17 cellular contexts compared by ENCODE assay signal in genomic region chr10:77371848-77372247, GRCh38.
"Had no signal": no experiment of that assay in that cellular context is flagged by ENCODE, and none has a peak within 500 bp of the region (broad histone marks: within the 10 kb centered on the region; RNA-seq: fewer than 3 reads in every experiment).

No MANE protein-coding gene starts in this region.

- H3K4me3 Mint-ChIP-seq: nephron; stimulated activated naive CD8-positive, alpha-beta T cell treated with anti-CD3 and anti-CD28 coated beads, Interleukin-15, Interleukin-2, amounts not matched to agents 100 ng/mL and 50 ng/mL, for 24 hours; T-helper 17 cell had no signal

- H3K27ac ChIP-seq: dorsolateral prefrontal cortex, esophagus squamous epithelium, left ventricle myocardium inferior, upper lobe of left lung had no signal

- DNase-seq: activated CD4-positive, alpha-beta T cell treated with anti-CD3 and anti-CD28 coated beads, Interleukin-2, amount 50 U/mL, for 1 hour; activated T-cell treated with anti-CD3 and anti-CD28 coated beads, Interleukin-2, amount 50 U/mL, for 1 hour; amygdala; dorsolateral prefrontal cortex; esophagus squamous epithelium; foreskin fibroblast; head of caudate nucleus; left ventricle myocardium inferior; mesenchymal stem cell; retina; stimulated activated CD4-positive, alpha-beta T cell treated with anti-CD3 and anti-CD28 coated beads, Interleukin-4, amount 100 ng/mL, for 1 hour; stimulated activated CD8-positive, alpha-beta memory T cell treated with anti-CD3 and anti-CD28 coated beads, Interleukin-4, amount 100 ng/mL, for 48 hours; T-helper 17 cell; upper lobe of left lung had no signal

- H3K27ac Mint-ChIP-seq: activated naive CD4-positive, alpha-beta T cell treated with anti-CD3 and anti-CD28 coated beads, Interleukin-2, amount 50 U/mL, for 72 hours; stimulated activated naive CD8-positive, alpha-beta T cell treated with anti-CD3 and anti-CD28 coated beads, Interleukin-15, Interleukin-2, amounts not matched to agents 100 ng/mL and 50 ng/mL, for 24 hours; T-helper 17 cell had no signal

- H3K4me3 ChIP-seq: dorsolateral prefrontal cortex, esophagus squamous epithelium, left ventricle myocardium inferior, upper lobe of left lung had no signal

- H3K4me1 ChIP-seq: esophagus squamous epithelium, left ventricle myocardium inferior, upper lobe of left lung had no signal

- ATAC-seq: activated naive CD4-positive, alpha-beta T cell treated with anti-CD3 and anti-CD28 coated beads, Interleukin-2, amount 50 U/mL, for 72 hours; T-helper 17 cell had no signal

- H3K27me3 ChIP-seq: dorsolateral prefrontal cortex, esophagus squamous epithelium, upper lobe of left lung had no signal

- H3K4me1 Mint-ChIP-seq: T-helper 17 cell had no signal

- H3K9me3 ChIP-seq: upper lobe of left lung had no signal

- H3K36me3 ChIP-seq: esophagus squamous epithelium, left ventricle myocardium inferior, upper lobe of left lung had no signal

- H3K27me3 Mint-ChIP-seq: T-helper 17 cell had no signal

- H3K36me3 Mint-ChIP-seq: activated naive CD4-positive, alpha-beta T cell treated with anti-CD3 and anti-CD28 coated beads, Interleukin-2, amount 50 U/mL, for 72 hours had no signal
